11 cellular contexts compared by ENCODE assay signal in genomic region chr3:32780071-32780734, GRCh38. TPM values are rescaled to one million over a fixed set of nuclear protein-coding genes. Genes with fewer than 3 reads are reported as not detected.
DNase-seq lines count a peak whose midpoint lies in the region; ATAC-seq, FAIRE-seq and TF ChIP-seq lines count a peak whose summit lies in the region.
"Had no signal": no experiment of that assay in that cellular context is flagged by ENCODE, and none has a peak within 500 bp of the region (broad histone marks: within the 10 kb centered on the region; RNA-seq: fewer than 3 reads in every experiment).

No MANE protein-coding gene starts in this region.

- H3K27me3 Mint-ChIP-seq in CD14-positive monocyte (ENCODE audit: low read depth in 3 of 3) (peaks cover 6 to 17% (median 16%) of the 10 kb centered on the region in 3 donors), nephron progenitor cell (ENCODE audit: low read depth, poor library complexity) (peaks cover 5% of the 10 kb centered on the region)

- no peak for FAIRE-seq in GM12891 (lab: Jason Lieb, UNC)

- H3K36me3 ChIP-seq in Karpas-422 (ENCODE audit: insufficient read depth, low read length) = 0 out of 2 replicates have a peak, but pooled peaks cover 4% of the 10 kb centered on the region

- H4K20me1 ChIP-seq in Karpas-422 (ENCODE audit: insufficient read depth, low read depth, low read length) = no peaks in the 10 kb centered on the region

- DNase-seq in CD14-positive monocyte (ENCODE audit: low spot score) (no peak), Karpas-422 (no peak), dorsolateral prefrontal cortex (no peak), nephron progenitor cell (no peak), GM12891 (ENCODE audit: insufficient read length, low spot score) (no peak), NCI-H1048 (lab: John Stamatoyannopoulos, UW) (no peak), AG20443 (ENCODE audit: low spot score) (no peak)
- DNase-seq: NCI-H187 had no signal

- H3K4me3 ChIP-seq in Karpas-422 (ENCODE audit: low read length) = peak overlapping the region; percentile 83; the same call in 1 of the 2 replicates
- H3K4me3 ChIP-seq in dorsolateral prefrontal cortex = peak overlapping the region in 53 of 59 donors; percentile 39 to 83 (median 67)

- no peaks in the 10 kb centered on the region for H3K9me2 ChIP-seq in Karpas-422 (replicated peaks; ENCODE audit: insufficient read depth, low read length)

- H3K27me3 ChIP-seq in Karpas-422 (ENCODE audit: low read length) = no peaks in the 10 kb centered on the region
- H3K27me3 ChIP-seq in dorsolateral prefrontal cortex = no peaks in the 10 kb centered on the region
- H3K27me3 ChIP-seq: body of pancreas had no signal

- intact Hi-C loops in CD14-positive monocyte (cut with micrococcal nuclease) = no loop called here
- intact Hi-C loops in dorsolateral prefrontal cortex (cut with DNase I) = loop anchor here in 1 of 2 donors (5.0 kb wide), 1 partner anchor 93 kb away; the partner anchor contains the start of gene CNOT10

- H3K4me1 Mint-ChIP-seq in CD14-positive monocyte (peaks cover 31% of the 10 kb centered on the region), nephron progenitor cell (peaks cover 24% of the 10 kb centered on the region)

- H3K4me1 ChIP-seq in Karpas-422 (ENCODE audit: low read length) = peaks cover 10% of the 10 kb centered on the region

- H3K27ac Mint-ChIP-seq in CD14-positive monocyte (no peak overlapping the region), nephron progenitor cell (peak overlapping the region; percentile 13)
- H3K27ac Mint-ChIP-seq: T-helper 1 cell treated with Interleukin-12 subunit alpha and Interleukin-12 subunit beta and Interleukin-4 antibody, amounts not matched to agents 30 μg/mL and 1 μg/mL, for 36 hours had no signal

- H3K4me2 ChIP-seq in Karpas-422 (ENCODE audit: low read depth, low read length, poor library complexity, severe bottlenecking) = peak overlapping the region; percentile 99

- no peak for ATAC-seq in GM18861 (IDR thresholded peaks at IDR 0.05; ENCODE audit: unreplicated experiment)

- H3K4me3 Mint-ChIP-seq in CD14-positive monocyte (peak overlapping the region; percentile 90 to 99), nephron progenitor cell (peak overlapping the region; percentile 91)

- no peak overlapping the region for H2AFZ ChIP-seq in Karpas-422 (ENCODE audit: low read length)

- no peak for TF ChIP-seq POLR2A in GM12891 (IDR thresholded peaks at IDR 0.05; ENCODE audit: low read depth, low read length)

- no peaks in the 10 kb centered on the region for H3K9me3 ChIP-seq in Karpas-422 (ENCODE audit: low read length)
- H3K9me3 ChIP-seq: body of pancreas had no signal

- peaks cover 12 to 14% of the 10 kb centered on the region in 2 donors for H3K36me3 Mint-ChIP-seq in CD14-positive monocyte
- H3K36me3 Mint-ChIP-seq in nephron progenitor cell (ENCODE audit: low read depth) = peaks cover 15% of the 10 kb centered on the region

- H3K9me3 Mint-ChIP-seq in CD14-positive monocyte (no peaks in the 10 kb centered on the region), nephron progenitor cell (no peaks in the 10 kb centered on the region)
- H3K9me3 Mint-ChIP-seq: T-helper 1 cell treated with Interleukin-12 subunit alpha and Interleukin-12 subunit beta and Interleukin-4 antibody, amounts not matched to agents 30 μg/mL and 1 μg/mL, for 36 hours had no signal

- peak overlapping the region; percentile 69; the same call in 1 of the 2 replicates for H3K9ac ChIP-seq in Karpas-422 (ENCODE audit: low read length)

- no peak overlapping the region for H3K27ac ChIP-seq in Karpas-422 (ENCODE audit: low read length)
- H3K27ac ChIP-seq in dorsolateral prefrontal cortex = no peak overlapping the region
- H3K27ac ChIP-seq: body of pancreas had no signal

- no peak for TF ChIP-seq CTCF in CD14-positive monocyte (IDR thresholded peaks at IDR 0.05)
- no peak for TF ChIP-seq CTCF in dorsolateral prefrontal cortex (IDR thresholded peaks at IDR 0.05 in 54 of 56, conservative IDR thresholded peaks at IDR 0.05 in 2 of 56; ENCODE audit: low read depth in 1 of 56, partially characterized antibody in 56 of 56)
- TF ChIP-seq CTCF in nephron progenitor cell (IDR thresholded peaks at IDR 0.05) = no peak

- H3K79me2 ChIP-seq in Karpas-422 (ENCODE audit: low read length) = no peaks in the 10 kb centered on the region

TF ChIP-seq in GM12891, 5 proteins besides CTCF, POLR2A, EP300 and RAD21:
- TF ChIP-seq POU2F2 (IDR thresholded peaks at IDR 0.05; ENCODE audit: low read depth, low read length) (no peak), POLR2AphosphoS5 (IDR thresholded peaks at IDR 0.05; ENCODE audit: low read depth, low read length) (no peak), TAF1 (IDR thresholded peaks at IDR 0.05; ENCODE audit: low read depth, low read length) (no peak), SPI1 (IDR thresholded peaks at IDR 0.05; ENCODE audit: low read depth, low read length) (no peak), PAX5 (IDR thresholded peaks at IDR 0.05; ENCODE audit: insufficient read depth, low read length, severe bottlenecking) (no peak)
TF ChIP-seq in GM12891: peak in this region for 0.

RNA-seq across cellular contexts. Expression of gene TRIM71, which starts 37.6 kb away (rescaled TPM):
- under 1 TPM; 0.02 to 0.06 TPM for polyA plus RNA-seq in CD14-positive monocyte
- total RNA-seq in Karpas-422 (2014; rRNA removed; shearing (Covaris generic); ENCODE audit: low replicate concordance) = not detected in 2 replicates
- 1 to 10 TPM in 65 of 120 experiments, under 1 TPM in 55; 0.36 to 2.1 (median 1.0) TPM for total RNA-seq in dorsolateral prefrontal cortex
- polyA plus RNA-seq in GM12891 (2012; ENCODE audit: low read depth, missing spikeins) = 0.01 TPM
- total RNA-seq: body of pancreas had no signal
